21 cellular contexts compared by ENCODE assay signal in the genomic region with DNA sequence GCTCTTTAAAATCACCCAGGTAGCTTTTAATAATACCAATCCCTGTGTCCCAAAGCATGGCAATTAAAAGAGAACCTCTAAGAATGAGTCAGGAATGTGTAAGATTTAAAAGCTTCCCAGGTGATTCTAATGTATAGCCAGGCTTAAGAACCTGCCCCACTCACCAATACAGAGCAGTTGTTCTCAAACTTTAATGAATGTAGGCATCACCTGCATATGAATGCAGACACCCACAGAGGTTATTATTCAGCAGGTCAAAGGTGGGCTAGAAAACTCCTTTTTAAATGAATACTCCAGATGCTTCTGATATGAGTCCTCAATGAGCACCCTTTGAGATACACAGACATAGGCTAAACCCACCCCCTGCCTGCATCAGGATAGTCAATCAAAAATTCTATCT.
"Had no signal": no experiment of that assay in that cellular context is flagged by ENCODE, and none has a peak within 500 bp of the region (broad histone marks: within the 10 kb centered on the region; RNA-seq: fewer than 3 reads in every experiment).

No MANE protein-coding gene starts in this region.

- H3K4me1 Mint-ChIP-seq: naive B cell; stimulated activated effector memory CD8-positive, alpha-beta T cell treated with anti-CD3 and anti-CD28 coated beads, Interleukin-12 subunit alpha, Interleukin-12 subunit beta, amount 100 ng/mL, for 72 hours had no signal

- H3K36me3 ChIP-seq: adrenal gland, esophagus squamous epithelium, pancreas, sigmoid colon, stomach, vagina had no signal

- H3K9me3 ChIP-seq: esophagus squamous epithelium, mucosa of descending colon, pancreas, sigmoid colon, stomach, vagina had no signal

- H3K27ac Mint-ChIP-seq: activated naive CD4-positive, alpha-beta T cell treated with anti-CD3 and anti-CD28 coated beads, Interleukin-2, amount 50 U/mL, for 72 hours; naive B cell; stimulated activated effector memory CD8-positive, alpha-beta T cell treated with anti-CD3 and anti-CD28 coated beads, Interleukin-12 subunit alpha, Interleukin-12 subunit beta, amount 100 ng/mL, for 72 hours; T-helper 1 cell treated with Interleukin-12 subunit alpha and Interleukin-12 subunit beta and Interleukin-4 antibody, amounts not matched to agents 30 μg/mL and 1 μg/mL, for 36 hours had no signal

- H3K27me3 ChIP-seq: adrenal gland, esophagus squamous epithelium, pancreas, sigmoid colon, stomach, vagina had no signal

- FAIRE-seq: endothelial cell of umbilical vein, pancreas had no signal

- DNase-seq: activated CD4-positive, alpha-beta T cell treated with anti-CD3 and anti-CD28 coated beads, Interleukin-2, amount 50 U/mL, for 1 hour; activated CD4-positive, CD25-positive, alpha-beta regulatory T cell treated with anti-CD3 and anti-CD28 coated beads, Interleukin-2, amount 50 U/mL, for 72 hours; activated CD8-positive, alpha-beta memory T cell treated with anti-CD3 and anti-CD28 coated beads for 24 hours; activated CD8-positive, alpha-beta memory T cell treated with anti-CD3 and anti-CD28 coated beads, Interleukin-2, amount 50 U/mL, for 48 hours; activated gamma-delta T cell; adrenal gland; effector CD8-positive, alpha-beta T cell; esophagus squamous epithelium; mesenchymal stem cell; mucosa of descending colon; naive B cell; pancreas; sigmoid colon; stimulated activated CD4-positive, alpha-beta T cell treated with anti-CD3 and anti-CD28 coated beads, Interleukin-4, amount 100 ng/mL, for 24 hours; stomach; trophoblast cell had no signal

- H3K36me3 Mint-ChIP-seq: naive B cell; stimulated activated effector memory CD8-positive, alpha-beta T cell treated with anti-CD3 and anti-CD28 coated beads, Interleukin-12 subunit alpha, Interleukin-12 subunit beta, amount 100 ng/mL, for 72 hours had no signal

- H3K4me3 Mint-ChIP-seq: naive B cell; stimulated activated effector memory CD8-positive, alpha-beta T cell treated with anti-CD3 and anti-CD28 coated beads, Interleukin-12 subunit alpha, Interleukin-12 subunit beta, amount 100 ng/mL, for 72 hours; T-helper 1 cell treated with Interleukin-12 subunit alpha and Interleukin-12 subunit beta and Interleukin-4 antibody, amounts not matched to agents 30 μg/mL and 1 μg/mL, for 36 hours had no signal

- H3K9me3 Mint-ChIP-seq: stimulated activated effector memory CD8-positive, alpha-beta T cell treated with anti-CD3 and anti-CD28 coated beads, Interleukin-12 subunit alpha, Interleukin-12 subunit beta, amount 100 ng/mL, for 72 hours; T-helper 1 cell treated with Interleukin-12 subunit alpha and Interleukin-12 subunit beta and Interleukin-4 antibody, amounts not matched to agents 30 μg/mL and 1 μg/mL, for 36 hours had no signal

- H3K4me1 ChIP-seq: adrenal gland, pancreas, stomach, vagina had no signal

- ATAC-seq: activated naive CD4-positive, alpha-beta T cell treated with anti-CD3 and anti-CD28 coated beads, Interleukin-2, amount 50 U/mL, for 72 hours; mucosa of descending colon; pancreas; stimulated activated effector memory CD8-positive, alpha-beta T cell treated with anti-CD3 and anti-CD28 coated beads, Interleukin-12 subunit alpha, Interleukin-12 subunit beta, amount 100 ng/mL, for 72 hours had no signal

- H3K27ac ChIP-seq: adrenal gland, esophagus squamous epithelium, pancreas, sigmoid colon, stomach, vagina had no signal

- H3K4me3 ChIP-seq: adrenal gland, esophagus squamous epithelium, mucosa of descending colon, pancreas, sigmoid colon, stomach, vagina had no signal
